Comparison of ENCODE assay signal across 8 cellular contexts in the genomic region with DNA sequence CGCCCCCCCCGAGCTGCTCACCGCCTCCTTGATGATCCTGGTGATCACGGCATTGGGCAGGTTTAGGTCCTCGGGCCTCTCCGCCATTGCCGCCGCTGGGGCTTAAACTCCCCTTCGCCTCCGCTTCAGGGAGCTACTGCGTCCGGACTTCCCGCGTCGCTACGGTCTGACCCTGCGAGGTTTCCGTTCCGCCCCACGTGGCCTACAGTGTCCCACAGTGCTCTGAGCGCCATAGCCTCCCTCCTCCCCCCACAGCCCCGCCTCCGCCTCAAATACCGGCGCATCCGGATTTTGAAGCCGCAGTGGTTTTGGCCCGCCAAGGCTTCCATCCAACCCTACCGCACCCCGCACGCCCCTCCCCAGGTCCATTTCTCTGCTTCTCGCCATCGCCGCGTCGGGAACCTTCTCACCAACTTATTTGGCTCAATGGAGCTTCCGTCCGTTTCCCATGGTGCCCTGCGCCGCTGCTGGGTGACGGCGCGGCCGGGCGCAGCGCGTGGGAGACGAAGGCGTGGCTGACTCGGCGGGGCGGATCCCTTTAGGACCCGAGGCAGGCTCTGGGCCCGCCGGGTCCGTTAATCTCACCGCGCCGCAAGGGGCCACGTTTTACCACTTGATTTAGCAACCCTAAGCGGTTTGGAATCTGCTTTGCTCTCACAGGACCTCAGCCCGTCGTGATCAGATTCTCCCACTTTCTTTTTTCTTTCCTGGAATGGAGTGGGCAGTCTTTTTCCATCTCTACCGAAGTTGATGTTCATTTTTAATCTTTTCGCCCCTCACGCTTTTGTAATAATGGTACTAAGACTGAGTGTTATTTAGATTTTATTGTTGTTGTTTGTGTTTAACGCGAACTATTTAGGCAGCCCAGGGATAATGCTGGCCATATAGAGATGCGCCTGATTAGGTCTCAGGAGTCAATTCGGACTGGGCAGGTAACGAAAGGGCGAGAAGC. TPM values are rescaled to one million over a fixed set of nuclear protein-coding genes. Genes with fewer than 3 reads are reported as not detected.
DNase-seq lines count a peak whose midpoint lies in the region; ATAC-seq, FAIRE-seq and TF ChIP-seq lines count a peak whose summit lies in the region.

A gene with protein sequence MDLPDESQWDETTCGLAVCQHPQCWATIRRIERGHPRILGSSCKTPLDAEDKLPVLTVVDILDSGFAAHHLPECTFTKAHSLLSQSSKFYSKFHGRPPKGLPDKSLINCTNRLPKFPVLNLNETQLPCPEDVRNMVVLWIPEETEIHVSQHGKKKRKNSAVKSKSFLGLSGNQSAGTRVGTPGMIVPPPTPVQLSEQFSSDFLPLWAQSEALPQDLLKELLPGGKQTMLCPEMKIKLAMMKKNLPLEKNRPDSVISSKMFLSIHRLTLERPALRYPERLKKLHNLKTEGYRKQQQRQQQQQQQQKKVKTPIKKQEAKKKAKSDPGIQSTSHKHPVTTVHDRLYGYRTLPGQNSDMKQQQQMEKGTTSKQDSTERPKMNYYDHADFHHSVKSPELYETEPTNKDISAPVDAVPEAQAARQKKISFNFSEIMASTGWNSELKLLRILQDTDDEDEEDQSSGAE (plus strand): TSS at position 541 of the 952 bp plus-strand sequence. CDS start 2,747 bp downstream, outside the sequence.
A gene with protein sequence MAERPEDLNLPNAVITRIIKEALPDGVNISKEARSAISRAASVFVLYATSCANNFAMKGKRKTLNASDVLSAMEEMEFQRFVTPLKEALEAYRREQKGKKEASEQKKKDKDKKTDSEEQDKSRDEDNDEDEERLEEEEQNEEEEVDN (minus strand): TSS at position 469 of the 952 bp plus-strand sequence. CDS start 382 bp downstream, at position 87.

- DNase-seq in GM12892 (ENCODE audit: insufficient read length) (peak; percentile 87), NCI-H1436 (lab: John Stamatoyannopoulos, UW) (peak; percentile 92), SW480 (ENCODE audit: low spot score) (peak; percentile 95), adrenal gland (peak; percentile 93 to 98 (median 96)), heart right ventricle (peak; percentile 95), posterior cingulate gyrus (peak; percentile 88 to 99 (median 92)), upper lobe of left lung (peak; percentile 94 to 98)

- intact Hi-C loops in adrenal gland (cut with DNase I) (no loop called here), heart right ventricle (cut with DNase I) (loop anchor here in 1 of 10 donors (2.0 kb wide), 1 partner anchor 100 kb away; no protein-coding TSS in a partner anchor), posterior cingulate gyrus (cut with DNase I) (loop anchor here (1.0 to 10.0 kb wide), 3 partner anchors 9 to 356 kb away; a partner anchor contains a TSS)

- peak in 2 of 4 donors; percentile 6 to 22 for TF ChIP-seq EP300 in upper lobe of left lung (IDR thresholded peaks at IDR 0.05)

- H3K9me3 ChIP-seq in adrenal gland (replicated peaks in 1 of 3) (no peaks in the 10 kb centered on the region), heart right ventricle (no peaks in the 10 kb centered on the region), upper lobe of left lung (no peaks in the 10 kb centered on the region)

- WGBS in adrenal gland, 4 donors: 0 to 1% (median 1%) methylated on average over 33 to 72 of the region's 72 CpGs
- 0% methylated on average over 72 of the region's 72 CpGs for WGBS in heart right ventricle, 2 donors
- WGBS in upper lobe of left lung, 2 donors: 0 to 1% methylated on average over 57 to 62 of the region's 72 CpGs

- H3K27ac ChIP-seq in adrenal gland (peak within 1 kb of the TSS; percentile 69 to 97 (median 94)), heart right ventricle (peak within 1 kb of the TSS; percentile 88 to 98 (median 96)), upper lobe of left lung (peak within 1 kb of the TSS; percentile 90 to 99 (median 94))

- peak within 1 kb of the TSS; percentile 44 to 96 (median 68) for H3K4me3 ChIP-seq in adrenal gland
- H3K4me3 ChIP-seq in heart right ventricle: peak within 1 kb of the TSS; percentile 71 to 94 (median 80)
- H3K4me3 ChIP-seq in upper lobe of left lung: peak within 1 kb of the TSS; percentile 79 to 90 (median 86)

- peak; percentile 92 for FAIRE-seq in GM12892 (lab: Jason Lieb, UNC)

- TF ChIP-seq POLR2A in GM12892 (IDR thresholded peaks at IDR 0.05; ENCODE audit: low read depth, low read length) (peak; percentile 87), adrenal gland (IDR thresholded peaks at IDR 0.05) (peak; percentile 75 to 91), upper lobe of left lung (IDR thresholded peaks at IDR 0.05) (peak in 3 of 4 donors; percentile 57 to 78 (median 73))

- H3K36me3 ChIP-seq in adrenal gland (replicated peaks in 1 of 2) (peaks cover 0 to 20% of the 10 kb centered on the region in 2 donors), heart right ventricle (peaks cover 0 to 24% (median 7%) of the 10 kb centered on the region in 9 donors), upper lobe of left lung (peaks cover 0 to 15% (median 10%) of the 10 kb centered on the region in 4 donors)

- H3K4me1 ChIP-seq in adrenal gland (replicated peaks in 1 of 2): peaks cover 0 to 22% of the 10 kb centered on the region in 2 donors
- H3K4me1 ChIP-seq in heart right ventricle: peaks cover 2 to 31% (median 25%) of the 10 kb centered on the region in 9 donors
- peaks cover 9 to 33% (median 16%) of the 10 kb centered on the region in 4 donors for H3K4me1 ChIP-seq in upper lobe of left lung

- ATAC-seq in HG02840 (IDR thresholded peaks at IDR 0.05; ENCODE audit: low FRiP score, unreplicated experiment) (peak; percentile 92), heart right ventricle (peak; percentile 97 to 99 (median 98)), upper lobe of left lung (ENCODE audit: low FRiP score in 2 of 2) (peak; percentile 99)

- H3K27me3 ChIP-seq in adrenal gland (no peaks in the 10 kb centered on the region), heart right ventricle (no peaks in the 10 kb centered on the region), upper lobe of left lung (no peaks in the 10 kb centered on the region)

- TF ChIP-seq CTCF in adrenal gland (IDR thresholded peaks at IDR 0.05) (peak in 5 of 6 experiments; percentile 3 to 31 (median 8)), heart right ventricle (IDR thresholded peaks at IDR 0.05) (peak in 2 of 9 donors; percentile 18 to 25), upper lobe of left lung (IDR thresholded peaks at IDR 0.05) (peak in 3 of 6 experiments; percentile 5 to 35 (median 13))

RNA-seq across cellular contexts. Expression of the first gene that starts in this region (rescaled TPM):
- polyA plus RNA-seq in GM12892 (2012; ENCODE audit: missing spikeins): 1.1 TPM
- total RNA-seq in adrenal gland (1 to 10 TPM in 4 of 8 donors, under 1 TPM in 4; 0.65 to 2.3 (median 1.3) TPM), heart right ventricle (1 to 10 TPM in 1 of 10 donors, under 1 TPM in 7, not detected in 2; 0.17 to 1.1 (median 0.31) TPM), upper lobe of left lung (1 to 10 TPM in 2 of 6 donors, under 1 TPM in 4; 0.23 to 3.1 (median 0.43) TPM)
- polyA plus RNA-seq in adrenal gland (1 to 10 TPM; 1.8 to 5.1 (median 3.1) TPM), heart right ventricle (under 1 TPM; 0.06 to 0.29 TPM)

RNA-seq across cellular contexts. Expression of the second gene that starts in this region (rescaled TPM):
- 36.8 TPM for polyA plus RNA-seq in GM12892 (2012; ENCODE audit: missing spikeins)
- total RNA-seq in adrenal gland: 10 to 100 TPM; 40.2 to 53.1 (median 42.5) TPM
- polyA plus RNA-seq in adrenal gland: 10 to 100 TPM; 14.9 to 79.1 (median 23.6) TPM
- total RNA-seq in heart right ventricle: 10 to 100 TPM; 19.0 to 26.9 (median 23.1) TPM
- 10 to 100 TPM; 14.2 to 45.0 TPM for polyA plus RNA-seq in heart right ventricle
- total RNA-seq in upper lobe of left lung: 10 to 100 TPM in 4 of 6 donors, 1 to 10 TPM in 2; 6.4 to 37.1 (median 28.4) TPM

Comparison
In these comparisons a context has a peak if more than half of its experiments do, and no peak if none do; other contexts are left out.
1. Peak in every context shown above with its lines: DNase-seq, ATAC-seq, H3K4me3 ChIP-seq and H3K27ac ChIP-seq.